ENCODE assay signal across 11 cellular contexts in genomic region chr4:3375688-3376087, GRCh38.
A peak's percentile ranks its signal among the peaks of the same experiment; 100 is the strongest.
DNase-seq lines count a peak whose midpoint lies in the region; FAIRE-seq and TF ChIP-seq lines count a peak whose summit lies in the region.
"Had no signal": no experiment of that assay in that cellular context is flagged by ENCODE, and none has a peak within 500 bp of the region (broad histone marks: within the 10 kb centered on the region; RNA-seq: fewer than 3 reads in every experiment).

No MANE protein-coding gene starts in this region.

- no peak overlapping the region for H3K27ac ChIP-seq in GM23248
- no peak overlapping the region for H3K27ac ChIP-seq in colonic mucosa

- POLR2A ChIA-PET in GM10248 (lab: Yijun Ruan, JAX) = no interaction called here

- in situ Hi-C loops in GM23248 (cut with MboI) = no loop called here

- 17 to 20% methylated on average over 7 of the region's 7 CpGs for WGBS in GM23248 (ENCODE audit: low coverage in 1 of 2, low lambda C conversion rate in 2 of 2, missing lambda C conversion rate in 2 of 2), 2 experiments

- 0 out of 2 replicates have a peak overlapping the region, but pooled peaks have one; percentile 8 for H3K9ac ChIP-seq in GM23248
- no peak overlapping the region for H3K9ac ChIP-seq in colonic mucosa (ENCODE audit: low read depth in 2 of 2, low read length in 2 of 2)

- H3K79me2 ChIP-seq in GM23248 (ENCODE audit: insufficient read depth) = peaks cover 37% of the 10 kb centered on the region

- no peaks in the 10 kb centered on the region for H4K20me1 ChIP-seq in GM23248 (ENCODE audit: insufficient read depth)

- H3K4me1 ChIP-seq in GM23248 (ENCODE audit: insufficient read depth) (peaks cover 12% of the 10 kb centered on the region), colonic mucosa (no peaks in the 10 kb centered on the region)

- no peaks in the 10 kb centered on the region for H3K9me2 ChIP-seq in GM23248 (ENCODE audit: insufficient read depth)

- FAIRE-seq in bronchial epithelial cell (lab: Jason Lieb, UNC) = no peak

- H2AFZ ChIP-seq in GM23248 = no peak overlapping the region

- H3F3A ChIP-seq in GM23248 (ENCODE audit: insufficient read depth) = 0 out of 2 replicates have a peak, but pooled peaks cover 2% of the 10 kb centered on the region

- TF ChIP-seq CTCF in bronchial epithelial cell (IDR thresholded peaks at IDR 0.05; ENCODE audit: insufficient read depth, low read length, severe bottlenecking) (no peak), colonic mucosa (IDR thresholded peaks at IDR 0.05) (no peak), GM10248 (IDR thresholded peaks at IDR 0.05; ENCODE audit: control extremely low read depth, extremely low read depth, low read depth, missing control alignments) (no peak)

- H3K9me3 ChIP-seq in GM23248 (ENCODE audit: low read depth) (no peaks in the 10 kb centered on the region), colonic mucosa (peaks cover 6% of the 10 kb centered on the region)

- H3K4me2 ChIP-seq in GM23248 (ENCODE audit: unreplicated experiment) = no peak overlapping the region

- H3K4me3 ChIP-seq in GM23248 = no peak overlapping the region
- H3K4me3 ChIP-seq in bronchial epithelial cell (ENCODE audit: low read depth, low read length) = no peak overlapping the region
- no peak overlapping the region for H3K4me3 ChIP-seq in colonic mucosa

- CTCF ChIA-PET in GM10248 (lab: Yijun Ruan, JAX) = interaction anchor here (0.9 kb wide), 1 partner anchor 106 kb away, joined by 3 read pairs; no protein-coding TSS in a partner anchor

- DNase-seq in GM23248 = peak; percentile 97
- DNase-seq in NCI-H2196 (lab: John Stamatoyannopoulos, UW; ENCODE audit: unreplicated experiment) = peak; percentile 70
- DNase-seq in bronchial epithelial cell (ENCODE audit: low read depth) = peak; percentile 75
- DNase-seq in renal cortical epithelial cell (ENCODE audit: low read depth) = peak; percentile 77
- no peak for DNase-seq in colonic mucosa
- DNase-seq in NCI-H82 treated with DMSO at 0.1 percent for 48 hours (lab: John Stamatoyannopoulos, UW; ENCODE audit: unreplicated experiment) = no peak
- DNase-seq in GM10248 (ENCODE audit: extremely low spot score) = no peak
- DNase-seq: effector CD8-positive, alpha-beta T cell; H9; NCI-H1105 treated with DMSO at 0.1 percent for 48 hours; stimulated activated CD4-positive, alpha-beta T cell treated with anti-CD3 and anti-CD28 coated beads, Interleukin-4, amount 100 ng/mL, for 24 hours had no signal

- H3K36me3 ChIP-seq in GM23248 (ENCODE audit: low read depth) = no peaks in the 10 kb centered on the region
- H3K36me3 ChIP-seq in bronchial epithelial cell (ENCODE audit: control insufficient read depth, insufficient read depth, low read length) = no peaks in the 10 kb centered on the region
- no peaks in the 10 kb centered on the region for H3K36me3 ChIP-seq in colonic mucosa

- H3K27me3 ChIP-seq in GM23248 (replicated peaks; ENCODE audit: insufficient read depth) = no peaks in the 10 kb centered on the region
- H3K27me3 ChIP-seq in bronchial epithelial cell (ENCODE audit: control insufficient read depth, insufficient read depth, low read length) = peaks cover 11% of the 10 kb centered on the region
- no peaks in the 10 kb centered on the region for H3K27me3 ChIP-seq in colonic mucosa

- intact Hi-C loops in colonic mucosa (cut with DNase I) = no loop called here

Comparison
In these comparisons a context has a peak if more than half of its experiments do, and no peak if none do; other contexts are left out.
1. DNase-seq: peak in GM23248 (single experiment), NCI-H2196 (single experiment), bronchial epithelial cell (single experiment) and renal cortical epithelial cell (single experiment); none in colonic mucosa (single experiment), NCI-H82 treated with DMSO at 0.1 percent for 48 hours (single experiment) and GM10248 (single experiment).